ENCODE assay signal across 10 cellular contexts in genomic region chr16:9033125-9033830, GRCh38. TPM values are rescaled to one million over a fixed set of nuclear protein-coding genes. Genes with fewer than 3 reads are reported as not detected.
A peak's percentile ranks its signal among the peaks of the same experiment; 100 is the strongest.
DNase-seq lines count a peak whose midpoint lies in the region; ATAC-seq and TF ChIP-seq lines count a peak whose summit lies in the region.
"Had no signal": no experiment of that assay in that cellular context is flagged by ENCODE, and none has a peak within 500 bp of the region (broad histone marks: within the 10 kb centered on the region; RNA-seq: fewer than 3 reads in every experiment).

No MANE protein-coding gene starts in this region.

- no peaks in the 10 kb centered on the region for H4K20me1 ChIP-seq in H9 (ENCODE audit: control insufficient read depth, insufficient read depth, insufficient read length)

- TF ChIP-seq POLR2A in thyroid gland (IDR thresholded peaks at IDR 0.05): no peak

- H4K91ac ChIP-seq in H9 (ENCODE audit: insufficient read length, low read depth, low read length): no peak overlapping the region

- no peak overlapping the region for H3K23ac ChIP-seq in H9 (ENCODE audit: insufficient read length, low read depth, low read length)

- H3K4me2 ChIP-seq in H9 (ENCODE audit: insufficient read depth, insufficient read length, low read length): no peak overlapping the region

- H3K4me3 Mint-ChIP-seq in H9 (no peak overlapping the region), glutamatergic neuron (ENCODE audit: unreplicated experiment) (no peak overlapping the region)
- H3K4me3 Mint-ChIP-seq: IgD-negative memory B cell had no signal

- H3K27ac Mint-ChIP-seq in H9 (peak overlapping the region in 2 of 3 experiments; percentile 67 to 68; a peak in 2 of 7 replicates), glutamatergic neuron (ENCODE audit: unreplicated experiment) (no peak overlapping the region)

- H3K36me3 ChIP-seq in SK-N-MC (ENCODE audit: insufficient read depth, low read length): no peaks in the 10 kb centered on the region
- H3K36me3 ChIP-seq in thyroid gland: no peaks in the 10 kb centered on the region
- H3K36me3 ChIP-seq: uterus had no signal

- ATAC-seq in HG02610 (IDR thresholded peaks at IDR 0.05; ENCODE audit: unreplicated experiment) (no peak), GM19452 (IDR thresholded peaks at IDR 0.05; ENCODE audit: unreplicated experiment) (no peak), GM21423 (IDR thresholded peaks at IDR 0.05; ENCODE audit: unreplicated experiment) (no peak)

- DNase-seq in COLO668 (lab: John Stamatoyannopoulos, UW; ENCODE audit: unreplicated experiment) (peak; percentile 21), H9 (peak; percentile 68), SK-N-MC (ENCODE audit: low read depth, low spot score) (peak; percentile 70), glutamatergic neuron (peak; percentile 28), thyroid gland (peak; percentile 21 to 42)

- no peak overlapping the region for H3K4me3 ChIP-seq in SK-N-MC
- H3K4me3 ChIP-seq in thyroid gland (replicated peaks in 1 of 3): no peak overlapping the region
- H3K4me3 ChIP-seq: uterus had no signal

- no peaks in the 10 kb centered on the region for H3K79me2 ChIP-seq in H9 (ENCODE audit: insufficient read depth, low read length)

- no peaks in the 10 kb centered on the region for H3K27me3 ChIP-seq in H9 (ENCODE audit: insufficient read depth, low read length)
- H3K27me3 ChIP-seq in thyroid gland: no peaks in the 10 kb centered on the region
- H3K27me3 ChIP-seq: uterus had no signal

- H3K36me3 Mint-ChIP-seq in H9 (ENCODE audit: insufficient read depth in 1 of 3, low read depth in 3 of 3) (no peaks in the 10 kb centered on the region), glutamatergic neuron (ENCODE audit: unreplicated experiment) (no peaks in the 10 kb centered on the region)
- H3K36me3 Mint-ChIP-seq: IgD-negative memory B cell had no signal

- no peak overlapping the region for H4K8ac ChIP-seq in H9 (replicated peaks; ENCODE audit: insufficient read length, low read depth, low read length)

- H3K4ac ChIP-seq in H9 (ENCODE audit: low read depth, low read length): no peak overlapping the region

- H3K4me1 ChIP-seq in H9 (ENCODE audit: insufficient read depth, low read length) (no peaks in the 10 kb centered on the region), thyroid gland (no peaks in the 10 kb centered on the region)
- H3K4me1 ChIP-seq: uterus had no signal

- H3K9me3 Mint-ChIP-seq in H9 (no peaks in the 10 kb centered on the region), glutamatergic neuron (ENCODE audit: unreplicated experiment) (no peaks in the 10 kb centered on the region)

- TF ChIP-seq CTCF in H9 (conservative IDR thresholded peaks at IDR 0.05) (peak; percentile 79), glutamatergic neuron (IDR thresholded peaks at IDR 0.05; ENCODE audit: partially characterized antibody, unreplicated experiment) (peak; percentile 20), thyroid gland (IDR thresholded peaks at IDR 0.05) (peak in 3 of 6 experiments; percentile 8 to 38 (median 22))

- no peak overlapping the region for H2AFZ ChIP-seq in H9 (ENCODE audit: low read length)

- H2BK20ac ChIP-seq in H9 (ENCODE audit: low read depth, low read length, poor library complexity, severe bottlenecking): no peak overlapping the region

- H3K9ac ChIP-seq in H9 (ENCODE audit: extremely low read depth, insufficient read length, low read length) (no peak overlapping the region), SK-N-MC (ENCODE audit: insufficient read length) (no peak overlapping the region)

- no peak overlapping the region for H2BK15ac ChIP-seq in H9 (ENCODE audit: low read depth, low read length)

- H3K79me1 ChIP-seq in H9 (ENCODE audit: insufficient read depth, low read depth, low read length, poor library complexity, severe bottlenecking): no peaks in the 10 kb centered on the region

- H2BK5ac ChIP-seq in H9 (ENCODE audit: insufficient read length, low read length): no peak overlapping the region

- H3T11ph ChIP-seq in H9 (ENCODE audit: low read length): no peak overlapping the region

- WGBS in H9 (ENCODE audit: extremely low coverage, insufficient read length, low lambda C conversion rate): no CpG with 5 or more reads among the region's 11 CpGs
- WGBS in thyroid gland, 2 donors: 80 to 81% methylated on average over 10 to 11 of the region's 11 CpGs

- H2BK120ac ChIP-seq in H9 (ENCODE audit: low read depth, low read length, poor library complexity, severe bottlenecking): no peak overlapping the region

- no peaks in the 10 kb centered on the region for H3K23me2 ChIP-seq in H9 (ENCODE audit: insufficient read length, low read depth, low read length, poor library complexity, severe bottlenecking)

- no peak overlapping the region for H3K56ac ChIP-seq in H9 (ENCODE audit: insufficient read length, low read depth, low read length)

- no peak overlapping the region for H2AK5ac ChIP-seq in H9 (ENCODE audit: insufficient read length, low read length)

- peaks cover 2% of the 10 kb centered on the region in 2 experiments; a peak in 3 of 4 replicates for H3K4me1 Mint-ChIP-seq in H9
- H3K4me1 Mint-ChIP-seq in glutamatergic neuron (ENCODE audit: low read depth, unreplicated experiment): no peaks in the 10 kb centered on the region

- H3K9me3 ChIP-seq in H9 (ENCODE audit: control insufficient read depth, low read depth, low read length): no peaks in the 10 kb centered on the region
- no peaks in the 10 kb centered on the region for H3K9me3 ChIP-seq in SK-N-MC (ENCODE audit: low read depth, low read length)
- no peaks in the 10 kb centered on the region for H3K9me3 ChIP-seq in thyroid gland
- H3K9me3 ChIP-seq: uterus had no signal

- H3K18ac ChIP-seq in H9 (ENCODE audit: insufficient read length, low read depth, low read length): no peak overlapping the region

- no peak overlapping the region for H2BK12ac ChIP-seq in H9 (ENCODE audit: insufficient read length, low read depth, low read length)

- H4K5ac ChIP-seq in H9 (ENCODE audit: insufficient read length, low read depth, low read length): no peak overlapping the region

- intact Hi-C loops in thyroid gland (cut with DNase I): no loop called here

- H3K14ac ChIP-seq in H9 (ENCODE audit: insufficient read depth, low read length): no peak overlapping the region

- H3K27me3 Mint-ChIP-seq in H9 (ENCODE audit: low read depth): no peaks in the 10 kb centered on the region
- H3K27me3 Mint-ChIP-seq in glutamatergic neuron (ENCODE audit: unreplicated experiment): peaks cover 2% of the 10 kb centered on the region

- H3K27ac ChIP-seq in H9 (ENCODE audit: insufficient read length, low read depth, low read length): no peak overlapping the region
- H3K27ac ChIP-seq in SK-N-MC: peak overlapping the region; percentile 29; the same call in 1 of the 2 replicates
- H3K27ac ChIP-seq in thyroid gland: no peak overlapping the region
- H3K27ac ChIP-seq: uterus had no signal

RNA-seq across cellular contexts. Expression of gene HAPSTR1, which starts 58.2 kb away (rescaled TPM):
- 80.1 and 85.2 TPM in 2 replicates for total RNA-seq in H9 (2021)
- total RNA-seq in glutamatergic neuron (ENCODE audit: unreplicated experiment): 143 TPM
- total RNA-seq in thyroid gland: 100 to 1,000 TPM in 1 of 4 donors, 10 to 100 TPM in 3; 59.0 to 107 (median 68.7) TPM
